In genomic region chr2:184162426-184162825, GRCh38 we compare ENCODE assay signal across 25 cellular contexts.
"Had no signal": no experiment of that assay in that cellular context is flagged by ENCODE, and none has a peak within 500 bp of the region (broad histone marks: within the 10 kb centered on the region; RNA-seq: fewer than 3 reads in every experiment).

No MANE protein-coding gene starts in this region.

- H3K27me3 ChIP-seq: SJSA1 had no signal

- DNase-seq: activated CD4-positive, alpha-beta T cell treated with anti-CD3 and anti-CD28 coated beads, Interleukin-2, amount 10 ng/mL, durations not matched to agents 24 days and 14 days; activated CD4-positive, alpha-beta T cell treated with anti-CD3 and anti-CD28 coated beads, Interleukin-2, amount 50 U/mL, for 4 hours; activated CD8-positive, alpha-beta T cell treated with anti-CD3 and anti-CD28 coated beads for 36 hours; activated naive CD4-positive, alpha-beta T cell treated with anti-CD3 and anti-CD28 coated beads, Interleukin-2, amount 10 ng/mL, durations not matched to agents 7 days and 5 days; activated naive CD8-positive, alpha-beta T cell treated with anti-CD3 and anti-CD28 coated beads, Interleukin-2, amount 50 U/mL, for 24 hours; activated T-cell treated with anti-CD3 and anti-CD28 coated beads, Interleukin-2, amount 50 U/mL, for 24 hours; anterior cingulate cortex; caudate nucleus; NCI-H1105; NCI-H1417 treated with DMSO at 0.1 percent for 48 hours; NCI-H187 treated with DMSO at 0.1 percent for 48 hours; NCI-H2081 treated with DMSO at 0.1 percent for 48 hours; NCI-H226; NCI-H446 treated with DMSO at 0.1 percent for 48 hours; NCI-H524; SHP77; SK-N-SH had no signal

- H3K4me1 Mint-ChIP-seq: activated CD4-positive, alpha-beta T cell treated with anti-CD3 and anti-CD28 coated beads, Interleukin-2, amount 10 ng/mL, durations not matched to agents 24 days and 14 days; activated naive CD4-positive, alpha-beta T cell treated with anti-CD3 and anti-CD28 coated beads, Interleukin-2, amount 10 ng/mL, durations not matched to agents 7 days and 5 days; activated naive CD8-positive, alpha-beta T cell treated with anti-CD3 and anti-CD28 coated beads, Interleukin-2, amount 50 U/mL, for 24 hours; brain had no signal

- H3K9me3 ChIP-seq: SJSA1, SK-N-SH had no signal

- H3K36me3 Mint-ChIP-seq: activated naive CD4-positive, alpha-beta T cell treated with anti-CD3 and anti-CD28 coated beads, Interleukin-2, amount 10 ng/mL, durations not matched to agents 7 days and 5 days; activated naive CD8-positive, alpha-beta T cell; brain had no signal

- ATAC-seq: activated CD8-positive, alpha-beta T cell treated with anti-CD3 and anti-CD28 coated beads for 36 hours; activated naive CD8-positive, alpha-beta T cell treated with anti-CD3 and anti-CD28 coated beads, Interleukin-2, amount 50 U/mL, for 24 hours; K562; Panc1 had no signal

- H3K4me3 Mint-ChIP-seq: activated CD4-positive, alpha-beta T cell treated with anti-CD3 and anti-CD28 coated beads, Interleukin-2, amount 10 ng/mL, durations not matched to agents 24 days and 14 days; activated CD8-positive, alpha-beta T cell treated with anti-CD3 and anti-CD28 coated beads for 36 hours; activated naive CD4-positive, alpha-beta T cell treated with anti-CD3 and anti-CD28 coated beads, Interleukin-2, amount 10 ng/mL, durations not matched to agents 7 days and 5 days; activated naive CD8-positive, alpha-beta T cell; activated naive CD8-positive, alpha-beta T cell treated with anti-CD3 and anti-CD28 coated beads, Interleukin-2, amount 50 U/mL, for 24 hours; activated T-cell treated with anti-CD3 and anti-CD28 coated beads, Interleukin-2, amount 50 U/mL, for 24 hours; brain; T-helper 1 cell treated with Interleukin-12 subunit alpha and Interleukin-12 subunit beta and Interleukin-4 antibody, amounts not matched to agents 30 μg/mL and 1 μg/mL, for 36 hours; T-helper 2 cell treated with Interferon-gamma antibody and Interleukin-4, amounts not matched to agents 5 μg/mL and 100 μg/mL, for 36 hours had no signal

- H3K27ac ChIP-seq: SJSA1 had no signal

- H3K9ac ChIP-seq: SK-N-SH had no signal

- H3K4me1 ChIP-seq: SJSA1 had no signal

- H3K36me3 ChIP-seq: SJSA1 had no signal

- H3K27ac Mint-ChIP-seq: activated CD4-positive, alpha-beta T cell treated with anti-CD3 and anti-CD28 coated beads, Interleukin-2, amount 10 ng/mL, durations not matched to agents 24 days and 14 days; activated CD8-positive, alpha-beta T cell treated with anti-CD3 and anti-CD28 coated beads for 36 hours; activated naive CD4-positive, alpha-beta T cell treated with anti-CD3 and anti-CD28 coated beads, Interleukin-2, amount 10 ng/mL, durations not matched to agents 7 days and 5 days; activated naive CD8-positive, alpha-beta T cell; activated naive CD8-positive, alpha-beta T cell treated with anti-CD3 and anti-CD28 coated beads, Interleukin-2, amount 50 U/mL, for 24 hours; activated T-cell treated with anti-CD3 and anti-CD28 coated beads, Interleukin-2, amount 50 U/mL, for 24 hours; activated T-helper 2 cell treated with anti-CD3 and anti-CD28 coated beads, Interferon-gamma antibody, Interleukin-2, Interleukin-4, amounts not matched to agents 10 μg/mL and 5 μg/mL and 100 μg/mL, durations not matched to agents 14 hours and 24 hours and 36 hours; brain; T-helper 1 cell treated with Interleukin-12 subunit alpha and Interleukin-12 subunit beta and Interleukin-4 antibody, amounts not matched to agents 30 μg/mL and 1 μg/mL, for 36 hours; T-helper 2 cell treated with Interferon-gamma antibody and Interleukin-4, amounts not matched to agents 5 μg/mL and 100 μg/mL, for 36 hours had no signal

- H3K4me2 ChIP-seq: SK-N-SH had no signal

- H3K4me3 ChIP-seq: K562, SJSA1 had no signal

- H3K27me3 Mint-ChIP-seq: activated CD4-positive, alpha-beta T cell treated with anti-CD3 and anti-CD28 coated beads, Interleukin-2, amount 10 ng/mL, durations not matched to agents 24 days and 14 days; activated CD8-positive, alpha-beta T cell treated with anti-CD3 and anti-CD28 coated beads for 36 hours; activated naive CD4-positive, alpha-beta T cell treated with anti-CD3 and anti-CD28 coated beads, Interleukin-2, amount 10 ng/mL, durations not matched to agents 7 days and 5 days; activated naive CD8-positive, alpha-beta T cell; activated naive CD8-positive, alpha-beta T cell treated with anti-CD3 and anti-CD28 coated beads, Interleukin-2, amount 50 U/mL, for 24 hours; activated T-cell treated with anti-CD3 and anti-CD28 coated beads, Interleukin-2, amount 50 U/mL, for 24 hours had no signal
